In genomic region chr14:68249534-68250517, GRCh38 we compare ENCODE assay signal across 9 cellular contexts.
DNase-seq lines count a peak whose midpoint lies in the region; ATAC-seq and TF ChIP-seq lines count a peak whose summit lies in the region.
"Had no signal": no experiment of that assay in that cellular context is flagged by ENCODE, and none has a peak within 500 bp of the region (broad histone marks: within the 10 kb centered on the region; RNA-seq: fewer than 3 reads in every experiment).

No MANE protein-coding gene starts in this region.

- H2AFZ ChIP-seq in hepatocyte, result no peak overlapping the region

- peak overlapping the region; percentile 21 for H3K4me2 ChIP-seq in hepatocyte

- H3K9me3 Mint-ChIP-seq in WTC11, result no peaks in the 10 kb centered on the region

- H3K27ac ChIP-seq in hepatocyte (peak overlapping the region; percentile 92), stomach smooth muscle (ENCODE audit: low read length) (peak overlapping the region; percentile 95)

- H3K4me3 ChIP-seq in hepatocyte, result no peak overlapping the region
- H3K4me3 ChIP-seq in stomach smooth muscle (ENCODE audit: low read length in 2 of 2), result no peak overlapping the region

- 43% methylated on average over 4 of the region's 4 CpGs for WGBS in hepatocyte (ENCODE audit: low lambda C conversion rate, missing lambda C conversion rate)

- H3K4me1 Mint-ChIP-seq in WTC11, result peaks cover 92% of the 10 kb centered on the region

- H3K27ac Mint-ChIP-seq in WTC11, result peak overlapping the region; percentile 90

- CTCF ChIA-PET in WTC11 (lab: Charles Lee), result interaction anchor here (0.6 to 4.9 kb wide), 23 partner anchors 10 to 594 kb away, joined by 3 to 34 read pairs (median 5); no protein-coding TSS in a partner anchor

- H3K4me1 ChIP-seq in hepatocyte (ENCODE audit: insufficient read depth), result peaks cover 74% of the 10 kb centered on the region
- H3K4me1 ChIP-seq in stomach smooth muscle (ENCODE audit: control insufficient read depth, insufficient read depth, low read length), result peaks cover 53% of the 10 kb centered on the region

- no peak overlapping the region for H3K4me3 Mint-ChIP-seq in WTC11

- no peaks in the 10 kb centered on the region for H3K9me3 ChIP-seq in hepatocyte (ENCODE audit: low read depth)
- no peaks in the 10 kb centered on the region for H3K9me3 ChIP-seq in stomach smooth muscle (ENCODE audit: control insufficient read depth in 2 of 2, low read length in 2 of 2)

- no peaks in the 10 kb centered on the region; the same call in 1 of the 2 replicates for H3K27me3 Mint-ChIP-seq in WTC11 (ENCODE audit: low read depth)

- no peaks in the 10 kb centered on the region for H3K27me3 ChIP-seq in hepatocyte
- no peaks in the 10 kb centered on the region for H3K27me3 ChIP-seq in stomach smooth muscle (ENCODE audit: control insufficient read depth in 1 of 2, insufficient read depth in 2 of 2, low read length in 2 of 2)

- H3K9me2 ChIP-seq in hepatocyte (replicated peaks; ENCODE audit: insufficient read depth), result no peaks in the 10 kb centered on the region

- POLR2A ChIA-PET in WTC11 (lab: Charles Lee), result no interaction called here

- H4K20me1 ChIP-seq in hepatocyte (ENCODE audit: insufficient read depth, poor library complexity, severe bottlenecking), result no peaks in the 10 kb centered on the region

- peak; percentile 60 for DNase-seq in HT1080 (ENCODE audit: low read depth)
- DNase-seq in WTC11 (ENCODE audit: low spot score), result no peak
- peak; percentile 38 for DNase-seq in hepatocyte (ENCODE audit: low spot score)
- DNase-seq in NCI-H1930 (lab: John Stamatoyannopoulos, UW), result no peak
- no peak for DNase-seq in MV-4-11 (lab: John Stamatoyannopoulos, UW)
- DNase-seq: NCI-H1436 treated with DMSO at 0.1 percent for 48 hours had no signal

- no peaks in the 10 kb centered on the region for H3K36me3 Mint-ChIP-seq in WTC11

- ATAC-seq in WTC11 (no peak), HG02678 (IDR thresholded peaks at IDR 0.05; ENCODE audit: unreplicated experiment) (no peak), GM19351 (IDR thresholded peaks at IDR 0.05; ENCODE audit: unreplicated experiment) (no peak)

- TF ChIP-seq CTCF in WTC11 (IDR thresholded peaks at IDR 0.05), result no peak
- no peak for TF ChIP-seq CTCF in hepatocyte (IDR thresholded peaks at IDR 0.05; ENCODE audit: poor library complexity)

- H3K36me3 ChIP-seq in hepatocyte (replicated peaks; ENCODE audit: insufficient read depth, low read depth) (no peaks in the 10 kb centered on the region), stomach smooth muscle (ENCODE audit: control insufficient read depth in 2 of 2, insufficient read depth in 2 of 2, low read length in 2 of 2) (no peaks in the 10 kb centered on the region)

- H3K9ac ChIP-seq in stomach smooth muscle (ENCODE audit: low read length in 2 of 2), result peak overlapping the region in 1 of 2 donors; percentile 53

- peaks cover 4% of the 10 kb centered on the region for H3K79me2 ChIP-seq in hepatocyte

TF ChIP-seq in WTC11, 78 proteins besides CTCF, POLR2A, EP300 and RAD21 (continues in another document):
- TF ChIP-seq USF2 (CRISPR knock-in tag; IDR thresholded peaks at IDR 0.05) (no peak), RELA (CRISPR knock-in tag; IDR thresholded peaks at IDR 0.05; ENCODE audit: borderline replicate concordance) (no peak), AR (CRISPR knock-in tag; IDR thresholded peaks at IDR 0.05) (no peak), E2F1 (CRISPR knock-in tag; IDR thresholded peaks at IDR 0.05) (no peak), ZNF263 (CRISPR knock-in tag; IDR thresholded peaks at IDR 0.05; ENCODE audit: low read depth) (no peak), FOXP4 (CRISPR knock-in tag; IDR thresholded peaks at IDR 0.05) (no peak), ZNF671 (CRISPR knock-in tag; IDR thresholded peaks at IDR 0.05) (no peak), ZMAT4 (CRISPR knock-in tag; IDR thresholded peaks at IDR 0.05) (no peak), USF1 (CRISPR knock-in tag; IDR thresholded peaks at IDR 0.05) (no peak), GTF2I (CRISPR knock-in tag; conservative IDR thresholded peaks at IDR 0.05) (no peak), NR1H2 (CRISPR knock-in tag; IDR thresholded peaks at IDR 0.05) (no peak), EMX1 (CRISPR knock-in tag; IDR thresholded peaks at IDR 0.05) (no peak), ATF6 (CRISPR knock-in tag; IDR thresholded peaks at IDR 0.05) (no peak)

Comparison
In these comparisons a context has a peak if more than half of its experiments do, and no peak if none do; other contexts are left out.
1. DNase-seq: peak in HT1080 (single experiment) and hepatocyte (single experiment); none in WTC11 (single experiment), NCI-H1930 (0 of 2) and MV-4-11 (single experiment).